In genomic region chr22:31586137-31586920, GRCh38 we compare ENCODE assay signal across 12 cellular contexts.
DNase-seq lines count a peak whose midpoint lies in the region; ATAC-seq, FAIRE-seq and TF ChIP-seq lines count a peak whose summit lies in the region.
"Had no signal": no experiment of that assay in that cellular context is flagged by ENCODE, and none has a peak within 500 bp of the region (broad histone marks: within the 10 kb centered on the region; RNA-seq: fewer than 3 reads in every experiment).

No MANE protein-coding gene starts in this region.

- H4K20me1 ChIP-seq in HepG2 (ENCODE audit: insufficient read depth, low read length) = no peaks in the 10 kb centered on the region
- H4K20me1 ChIP-seq in hepatocyte (ENCODE audit: insufficient read depth, poor library complexity, severe bottlenecking) = no peaks in the 10 kb centered on the region

- no peaks in the 10 kb centered on the region for H3K9me2 ChIP-seq in hepatocyte (replicated peaks; ENCODE audit: insufficient read depth)

- TF ChIP-seq POLR2A in HepG2 (IDR thresholded peaks at IDR 0.05; ENCODE audit: insufficient read depth in 1 of 2, low read depth in 2 of 2, low read length in 2 of 2) = no peak
- TF ChIP-seq POLR2A in right lobe of liver (IDR thresholded peaks at IDR 0.05) = no peak
- TF ChIP-seq POLR2A in adrenal gland (IDR thresholded peaks at IDR 0.05) = no peak
- no peak for TF ChIP-seq POLR2A in upper lobe of left lung (IDR thresholded peaks at IDR 0.05)

- no TSS peak for BruUV-seq in HepG2 (replicated peaks; lab: Mats Ljungman, UMichigan)

- peak; percentile 73 for FAIRE-seq in HepG2 (lab: Jason Lieb, UNC)

- ATAC-seq in HepG2 (peak; percentile 90), right lobe of liver (no peak), upper lobe of left lung (ENCODE audit: low FRiP score in 2 of 2) (peak; percentile 73 to 82), GM21447 (IDR thresholded peaks at IDR 0.05; ENCODE audit: unreplicated experiment) (no peak)

- no peak for TF ChIP-seq RAD21 in HepG2 (CRISPR knock-in tag; IDR thresholded peaks at IDR 0.05)

- H3K36me3 ChIP-seq in HepG2 (replicated peaks in 1 of 2; ENCODE audit: control insufficient read depth in 1 of 2, insufficient read depth in 2 of 2, low read length in 2 of 2) (no peaks in the 10 kb centered on the region), right lobe of liver (no peaks in the 10 kb centered on the region), adrenal gland (replicated peaks in 1 of 2) (peaks cover 0 to 13% of the 10 kb centered on the region in 2 donors), hepatocyte (replicated peaks; ENCODE audit: insufficient read depth, low read depth) (no peaks in the 10 kb centered on the region), upper lobe of left lung (peaks cover 0 to 44% (median 8%) of the 10 kb centered on the region in 4 donors)

- TF ChIP-seq EP300 in HepG2 (IDR thresholded peaks at IDR 0.05; ENCODE audit: low read depth in 2 of 2, low read length in 2 of 2) = peak in 1 of 2 experiments; percentile 93; a peak in 2 of 4 replicates
- TF ChIP-seq EP300 in HepG2 (CRISPR knock-in tag; IDR thresholded peaks at IDR 0.05; ENCODE audit: borderline replicate concordance) = peak; percentile 90; the same call in 1 of the 2 replicates
- TF ChIP-seq EP300 in upper lobe of left lung (IDR thresholded peaks at IDR 0.05) = peak in 2 of 4 donors; percentile 3 to 13

- TF ChIP-seq CTCF in HepG2 (CRISPR knock-in tag; IDR thresholded peaks at IDR 0.05) (no peak), right lobe of liver (IDR thresholded peaks at IDR 0.05) (no peak), adrenal gland (IDR thresholded peaks at IDR 0.05) (no peak), hepatocyte (IDR thresholded peaks at IDR 0.05; ENCODE audit: poor library complexity) (no peak), upper lobe of left lung (IDR thresholded peaks at IDR 0.05) (no peak), GM13976 (IDR thresholded peaks at IDR 0.05; ENCODE audit: borderline replicate concordance, control extremely low read depth, extremely low read depth, insufficient read depth, missing control alignments) (no peak)

- H3K4me1 ChIP-seq in HepG2 (ENCODE audit: insufficient read depth, low read length) (peaks cover 82% of the 10 kb centered on the region), right lobe of liver (peaks cover 0 to 6% (median 0%) of the 10 kb centered on the region in 4 donors), adrenal gland (replicated peaks in 1 of 2) (peaks cover 10 to 13% of the 10 kb centered on the region in 2 donors), hepatocyte (ENCODE audit: insufficient read depth) (peaks cover 24% of the 10 kb centered on the region), upper lobe of left lung (no peaks in the 10 kb centered on the region)

- intact Hi-C loops in HepG2 (cut with micrococcal nuclease; ENCODE audit: unreplicated experiment) (no loop called here), right lobe of liver (cut with DNase I) (no loop called here), adrenal gland (cut with DNase I) (no loop called here)

- H3K9me3 ChIP-seq in HepG2 (ENCODE audit: low read length) = 0 out of 2 replicates have a peak, but pooled peaks cover 5% of the 10 kb centered on the region
- H3K9me3 ChIP-seq in right lobe of liver = no peaks in the 10 kb centered on the region
- H3K9me3 ChIP-seq in adrenal gland (replicated peaks in 1 of 3) = no peaks in the 10 kb centered on the region
- no peaks in the 10 kb centered on the region for H3K9me3 ChIP-seq in hepatocyte (ENCODE audit: low read depth)
- no peaks in the 10 kb centered on the region for H3K9me3 ChIP-seq in upper lobe of left lung

- H3K4me2 ChIP-seq in HepG2 (ENCODE audit: low read depth, low read length) (peak overlapping the region; percentile 60), hepatocyte (peak overlapping the region; percentile 17)

- H3K27me3 ChIP-seq in HepG2 (ENCODE audit: control insufficient read depth in 1 of 2, insufficient read depth in 2 of 2, low read length in 2 of 2) (no peaks in the 10 kb centered on the region), right lobe of liver (no peaks in the 10 kb centered on the region), adrenal gland (no peaks in the 10 kb centered on the region), hepatocyte (no peaks in the 10 kb centered on the region), upper lobe of left lung (no peaks in the 10 kb centered on the region)

- peak overlapping the region; percentile 56 for H3K9ac ChIP-seq in HepG2 (ENCODE audit: insufficient read depth, low read depth, low read length)

- peak overlapping the region in 2 of 3 experiments; percentile 10 to 14; a peak in 3 of 6 replicates for H3K4me3 ChIP-seq in HepG2 (replicated peaks in 1 of 3; ENCODE audit: insufficient read depth in 1 of 3, low read depth in 2 of 3, low read length in 3 of 3)
- H3K4me3 ChIP-seq in right lobe of liver = no peak overlapping the region
- no peak overlapping the region for H3K4me3 ChIP-seq in adrenal gland
- H3K4me3 ChIP-seq in hepatocyte = no peak overlapping the region
- no peak overlapping the region for H3K4me3 ChIP-seq in upper lobe of left lung

- CTCF ChIA-PET in HepG2 (lab: Yijun Ruan, JAX; ENCODE audit: low intra/inter-chr PET ratio, low total read pairs) = no interaction called here

- in situ Hi-C loops in HepG2 (cut with HindIII; ENCODE audit: extremely low pct_ligation_motif_present, low pct_unique_long_range_greater_than_20kb) = no loop called here
- in situ Hi-C loops in GM13976 (cut with MboI; ENCODE audit: low sequenced_read_pairs, unreplicated experiment) = no loop called here

- H2AFZ ChIP-seq in HepG2 (ENCODE audit: low read length) (no peak overlapping the region), hepatocyte (no peak overlapping the region)

- POLR2A ChIA-PET in HepG2 (lab: Yijun Ruan, JAX) = interaction anchor here (2.0 kb wide), 1 partner anchor 44 kb away, joined by 9 read pairs; no protein-coding TSS in a partner anchor

- H3K27ac ChIP-seq in HepG2 (ENCODE audit: extremely low read length, insufficient read depth, low read length) (peak overlapping the region; percentile 83), right lobe of liver (no peak overlapping the region), adrenal gland (peak overlapping the region in 3 of 5 donors; percentile 39 to 89 (median 65)), hepatocyte (peak overlapping the region; percentile 84), upper lobe of left lung (peak overlapping the region in 3 of 4 donors; percentile 43 to 69 (median 57))

- WGBS in HepG2 (ENCODE audit: low lambda C conversion rate) = under 1% methylated on average over 7 of the region's 7 CpGs
- WGBS in right lobe of liver (ENCODE audit: insufficient coverage, low coverage, low lambda C conversion rate, missing lambda C conversion rate) = 54% methylated on average over 3 of the region's 7 CpGs
- WGBS in adrenal gland, 4 donors = 69 to 80% (median 77%) methylated on average over 7 of the region's 7 CpGs
- WGBS in hepatocyte (ENCODE audit: low lambda C conversion rate, missing lambda C conversion rate) = 53% methylated on average over 7 of the region's 7 CpGs
- WGBS in upper lobe of left lung, 2 donors = 79 to 80% methylated on average over 7 of the region's 7 CpGs

- peak; percentile 84 for DNase-seq in HepG2 (ENCODE audit: low spot score)
- no peak for DNase-seq in right lobe of liver
- peak in 3 of 7 donors; percentile 5 to 65 (median 28) for DNase-seq in adrenal gland
- DNase-seq in hepatocyte (ENCODE audit: low spot score) = peak; percentile 62
- no peak for DNase-seq in upper lobe of left lung
- DNase-seq in GM13976 (ENCODE audit: low spot score) = no peak
- DNase-seq in NCI-H446 (lab: John Stamatoyannopoulos, UW) = no peak
- DNase-seq: activated CD8-positive, alpha-beta memory T cell treated with anti-CD3 and anti-CD28 coated beads for 24 hours; KG1; NCI-H345; occipital lobe had no signal

- H3K79me2 ChIP-seq in HepG2 (ENCODE audit: insufficient read depth, low read length) (no peaks in the 10 kb centered on the region), hepatocyte (no peaks in the 10 kb centered on the region)

TF ChIP-seq in HepG2, 621 proteins besides CTCF, POLR2A, EP300 and RAD21 (continues in another document):
- TF ChIP-seq KMT2B (CRISPR knock-in tag; IDR thresholded peaks at IDR 0.05) (0 out of 2 replicates have a peak, but pooled peaks have one; percentile 24), FOXO1 (CRISPR knock-in tag; IDR thresholded peaks at IDR 0.05) (peak; percentile 77), ZNF747 (CRISPR knock-in tag; IDR thresholded peaks at IDR 0.05; ENCODE audit: borderline replicate concordance) (0 out of 2 replicates have a peak, but pooled peaks have one; percentile 36), IKZF4 (CRISPR knock-in tag; IDR thresholded peaks at IDR 0.05; ENCODE audit: borderline replicate concordance, low read depth, not compliant biosample characterization) (no peak), ESRRA (CRISPR knock-in tag; IDR thresholded peaks at IDR 0.05; ENCODE audit: low read depth) (peak; percentile 68; the same call in 1 of the 2 replicates), FIP1L1 (IDR thresholded peaks at IDR 0.05; ENCODE audit: borderline replicate concordance, insufficient read depth, low read depth, low read length) (no peak), POGK (CRISPR knock-in tag; conservative IDR thresholded peaks at IDR 0.05) (0 out of 2 replicates have a peak, but pooled peaks have one; percentile 50), JUN (CRISPR knock-in tag; IDR thresholded peaks at IDR 0.05) (no peak), ELF3 (CRISPR knock-in tag; IDR thresholded peaks at IDR 0.05) (peak; percentile 97)

Comparison
In these comparisons a context has a peak if more than half of its experiments do, and no peak if none do; other contexts are left out.
1. ATAC-seq: peak in HepG2 (single experiment) and upper lobe of left lung (2 of 2); none in right lobe of liver (0 of 4) and GM21447 (single experiment).
2. DNase-seq: peak in HepG2 (single experiment) and hepatocyte (single experiment); none in right lobe of liver (0 of 3), upper lobe of left lung (0 of 2), GM13976 (single experiment) and NCI-H446 (0 of 2).
3. H3K27ac ChIP-seq: peak in HepG2 (single experiment), adrenal gland (3 of 5), hepatocyte (single experiment) and upper lobe of left lung (3 of 4); none in right lobe of liver (0 of 3).
4. H3K4me3 ChIP-seq: peak in HepG2 (2 of 3); none in right lobe of liver (0 of 3), adrenal gland (0 of 4), hepatocyte (single experiment) and upper lobe of left lung (0 of 4).